Comparison of ENCODE assay signal across 16 cellular contexts in the genomic region with DNA sequence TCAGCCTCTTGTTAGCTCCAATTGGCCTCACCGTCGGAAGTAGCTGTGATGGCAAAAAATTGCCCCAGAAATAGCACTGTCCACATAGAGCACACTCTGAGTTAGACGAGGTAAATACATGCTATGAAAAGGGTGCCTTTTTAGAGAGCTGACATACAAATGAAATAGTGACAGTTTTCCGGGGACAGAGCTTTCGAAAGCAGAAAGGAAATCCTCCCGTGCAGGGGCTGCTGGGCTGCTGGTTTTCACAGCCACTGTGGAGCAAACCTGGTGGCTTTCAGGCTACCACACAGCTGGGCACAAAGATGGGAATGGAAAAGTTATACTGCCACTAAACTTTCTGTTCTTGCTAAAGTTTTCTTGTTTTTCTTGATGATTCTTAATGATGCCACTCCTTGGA. TPM values are rescaled to one million over a fixed set of nuclear protein-coding genes. Genes with fewer than 3 reads are reported as not detected.
DNase-seq lines count a peak whose midpoint lies in the region; ATAC-seq and TF ChIP-seq lines count a peak whose summit lies in the region.
"Had no signal": no experiment of that assay in that cellular context is flagged by ENCODE, and none has a peak within 500 bp of the region (broad histone marks: within the 10 kb centered on the region; RNA-seq: fewer than 3 reads in every experiment).

No MANE protein-coding gene starts in this region.

- no peaks in the 10 kb centered on the region for H3K4me1 Mint-ChIP-seq in naive thymus-derived CD8-positive, alpha-beta T cell
- H3K4me1 Mint-ChIP-seq: GM23338 had no signal

- peak overlapping the region; percentile 30 for H3K4me3 ChIP-seq in NB4 (ENCODE audit: low read depth, low read length)
- peak overlapping the region; percentile 11 to 33 for H3K4me3 ChIP-seq in neutrophil (ENCODE audit: low read depth in 1 of 2, low read length in 1 of 2)
- H3K4me3 ChIP-seq: GM23338 had no signal

- H3K9me3 Mint-ChIP-seq in naive thymus-derived CD8-positive, alpha-beta T cell, result no peaks in the 10 kb centered on the region
- H3K9me3 Mint-ChIP-seq: CD4-positive, alpha-beta T cell; GM23338 had no signal

- peaks cover 29 to 46% of the 10 kb centered on the region in 2 experiments for H3K4me1 ChIP-seq in neutrophil (ENCODE audit: control insufficient read depth in 1 of 2, insufficient read depth in 1 of 2, low read depth in 1 of 2, low read length in 1 of 2)
- H3K4me1 ChIP-seq: Caco-2 had no signal

- H3K9me3 ChIP-seq in neutrophil, result no peaks in the 10 kb centered on the region
- H3K9me3 ChIP-seq: Caco-2 had no signal

- TF ChIP-seq CTCF in NB4 (IDR thresholded peaks at IDR 0.05; ENCODE audit: low read depth, low read length), result no peak
- TF ChIP-seq CTCF in neutrophil (IDR thresholded peaks at IDR 0.05), result no peak

- DNase-seq in GF-D8 (lab: John Stamatoyannopoulos, UW) (peak; percentile 51), KG1 (lab: John Stamatoyannopoulos, UW) (peak; percentile 2), NB4 (ENCODE audit: low read depth) (peak; percentile 67), NCI-H1417 treated with DMSO at 0.1 percent for 48 hours (lab: John Stamatoyannopoulos, UW) (no peak), NOMO-1 treated with DMSO at 0.1 percent for 48 hours (lab: John Stamatoyannopoulos, UW; ENCODE audit: unreplicated experiment) (no peak), medulla oblongata (ENCODE audit: extremely low spot score) (no peak)
- no peak for DNase-seq in naive thymus-derived CD8-positive, alpha-beta T cell
- DNase-seq: ACHN; Caco-2; CD4-positive, alpha-beta T cell; HCEC 1CT; IMR-90 had no signal

- H3K27ac ChIP-seq in neutrophil, result peak overlapping the region; percentile 77
- H3K27ac ChIP-seq: C4-2B had no signal

- H3K27me3 Mint-ChIP-seq in naive thymus-derived CD8-positive, alpha-beta T cell, result peaks cover 18 to 58% (median 38%) of the 10 kb centered on the region in 5 donors

- ATAC-seq in naive thymus-derived CD8-positive, alpha-beta T cell, result no peak
- ATAC-seq: GM23338 had no signal

- H3K27ac Mint-ChIP-seq in naive thymus-derived CD8-positive, alpha-beta T cell, result no peak overlapping the region
- H3K27ac Mint-ChIP-seq: CD4-positive, alpha-beta T cell; GM23338 had no signal

- H3K4me3 Mint-ChIP-seq in naive thymus-derived CD8-positive, alpha-beta T cell, result no peak overlapping the region
- H3K4me3 Mint-ChIP-seq: CD4-positive, alpha-beta T cell; GM23338 had no signal

- POLR2A ChIA-PET in naive thymus-derived CD8-positive, alpha-beta T cell (lab: Charles Lee), result no interaction called here

- TF ChIP-seq POLR2A in NB4 (IDR thresholded peaks at IDR 0.05; ENCODE audit: extremely low read depth, insufficient read length), result no peak

- H3K36me3 Mint-ChIP-seq in naive thymus-derived CD8-positive, alpha-beta T cell, result no peaks in the 10 kb centered on the region

- no peaks in the 10 kb centered on the region for H3K27me3 ChIP-seq in neutrophil

- H3K36me3 ChIP-seq in neutrophil, result no peaks in the 10 kb centered on the region

RNA-seq across cellular contexts. Expression of a gene that starts 8.3 kb away (rescaled TPM):
- total RNA-seq in naive thymus-derived CD8-positive, alpha-beta T cell, result not detected
- polyA plus RNA-seq in naive thymus-derived CD8-positive, alpha-beta T cell, result not detected
- total RNA-seq: CD4-positive, alpha-beta T cell; GM23338; IMR-90 had no signal
- polyA plus RNA-seq: GM23338, IMR-90 had no signal

RNA-seq across cellular contexts. Expression of a gene that starts 24.9 kb away (rescaled TPM):
- not detected for total RNA-seq in naive thymus-derived CD8-positive, alpha-beta T cell
- not detected for polyA plus RNA-seq in naive thymus-derived CD8-positive, alpha-beta T cell
- total RNA-seq: Caco-2; CD4-positive, alpha-beta T cell; GM23338; IMR-90 had no signal
- polyA plus RNA-seq: BJ, GM23338, IMR-90 had no signal

RNA-seq across cellular contexts. Expression of a gene that starts 39.3 kb away (rescaled TPM):
- not detected for total RNA-seq in naive thymus-derived CD8-positive, alpha-beta T cell
- polyA plus RNA-seq in naive thymus-derived CD8-positive, alpha-beta T cell, result not detected
- total RNA-seq: Caco-2; CD4-positive, alpha-beta T cell; IMR-90 had no signal
- polyA plus RNA-seq: BJ, IMR-90 had no signal

Comparison
In these comparisons a context has a peak if more than half of its experiments do, and no peak if none do; other contexts are left out.
1. DNase-seq: peak in GF-D8 (single experiment), KG1 (single experiment) and NB4 (single experiment); none in NCI-H1417 treated with DMSO at 0.1 percent for 48 hours (single experiment), NOMO-1 treated with DMSO at 0.1 percent for 48 hours (single experiment), medulla oblongata (single experiment) and naive thymus-derived CD8-positive, alpha-beta T cell (0 of 10).